ENCODE assay signal across 8 cellular contexts in genomic region chr4:4334798-4335520, GRCh38. TPM values are rescaled to one million over a fixed set of nuclear protein-coding genes. Genes with fewer than 3 reads are reported as not detected.
DNase-seq lines count a peak whose midpoint lies in the region; ATAC-seq and TF ChIP-seq lines count a peak whose summit lies in the region.

No MANE protein-coding gene starts in this region.

- ATAC-seq in GM18858 (IDR thresholded peaks at IDR 0.05; ENCODE audit: unreplicated experiment) (peak; percentile 83), HG03565 (IDR thresholded peaks at IDR 0.05; ENCODE audit: unreplicated experiment) (peak; percentile 71), gastroesophageal sphincter (peak; percentile 55)
- ATAC-seq in activated T-helper 17 cell treated with anti-CD3 and anti-CD28 coated beads, Interleukin-2, amount 50 U/mL, for 72 hours (replicated peaks), result peak; percentile 90

- H3K4me3 ChIP-seq in AG09309 (ENCODE audit: control insufficient read depth, low read depth, low read length) (no peak overlapping the region), Peyer's patch (no peak overlapping the region), gastroesophageal sphincter (no peak overlapping the region)

- H3K4me1 Mint-ChIP-seq in activated T-helper 17 cell treated with anti-CD3 and anti-CD28 coated beads, Interleukin-2, amount 50 U/mL, for 72 hours, result peaks cover 7% of the 10 kb centered on the region

- H3K27ac ChIP-seq in Peyer's patch, result no peak overlapping the region
- H3K27ac ChIP-seq in gastroesophageal sphincter, result no peak overlapping the region

- no peak overlapping the region for H3K27ac Mint-ChIP-seq in activated T-helper 17 cell treated with anti-CD3 and anti-CD28 coated beads, Interleukin-2, amount 50 U/mL, for 72 hours

- peak; percentile 89 for TF ChIP-seq CTCF in AG09309 (IDR thresholded peaks at IDR 0.05; ENCODE audit: control insufficient read depth, insufficient read depth, low read depth, low read length, missing control alignments)
- TF ChIP-seq CTCF in Peyer's patch (IDR thresholded peaks at IDR 0.05), result peak in 5 of 6 experiments; percentile 14 to 82 (median 80)
- TF ChIP-seq CTCF in gastroesophageal sphincter (IDR thresholded peaks at IDR 0.05), result peak in 3 of 4 experiments; percentile 51 to 61 (median 52)

- TF ChIP-seq EP300 in gastroesophageal sphincter (IDR thresholded peaks at IDR 0.05), result no peak

- no peaks in the 10 kb centered on the region for H3K27me3 Mint-ChIP-seq in activated T-helper 17 cell treated with anti-CD3 and anti-CD28 coated beads, Interleukin-2, amount 50 U/mL, for 72 hours

- H3K9me3 ChIP-seq in Peyer's patch (no peaks in the 10 kb centered on the region), gastroesophageal sphincter (peaks cover 0 to 9% (median 0%) of the 10 kb centered on the region in 3 donors)

- H3K36me3 Mint-ChIP-seq in activated T-helper 17 cell treated with anti-CD3 and anti-CD28 coated beads, Interleukin-2, amount 50 U/mL, for 72 hours (ENCODE audit: low read depth), result no peaks in the 10 kb centered on the region

- peak overlapping the region; percentile 25 for H3K4me3 Mint-ChIP-seq in activated T-helper 17 cell treated with anti-CD3 and anti-CD28 coated beads, Interleukin-2, amount 50 U/mL, for 72 hours

- H3K36me3 ChIP-seq in Peyer's patch, result no peaks in the 10 kb centered on the region
- no peaks in the 10 kb centered on the region for H3K36me3 ChIP-seq in gastroesophageal sphincter

- TF ChIP-seq POLR2A in Peyer's patch (IDR thresholded peaks at IDR 0.05) (no peak), gastroesophageal sphincter (IDR thresholded peaks at IDR 0.05) (no peak)

- 53 to 56% methylated on average over 13 to 14 of the region's 21 CpGs for WGBS in gastroesophageal sphincter (ENCODE audit: low coverage in 1 of 2), 2 donors

- H3K27me3 ChIP-seq in Peyer's patch, result no peaks in the 10 kb centered on the region
- H3K27me3 ChIP-seq in gastroesophageal sphincter, result peaks cover 19% of the 10 kb centered on the region

- H3K4me1 ChIP-seq in Peyer's patch (no peaks in the 10 kb centered on the region), gastroesophageal sphincter (no peaks in the 10 kb centered on the region)

- H3K9me3 Mint-ChIP-seq in activated T-helper 17 cell treated with anti-CD3 and anti-CD28 coated beads, Interleukin-2, amount 50 U/mL, for 72 hours, result no peaks in the 10 kb centered on the region

- no peak for DNase-seq in AG09309 (ENCODE audit: low read depth)
- DNase-seq in Peyer's patch, result peak; percentile 63 to 92 (median 76)
- peak; percentile 65 for DNase-seq in pons (ENCODE audit: low spot score)
- peak; percentile 67 for DNase-seq in ureter (ENCODE audit: low spot score)

RNA-seq across cellular contexts. Expression of gene ZBTB49, which starts 44.9 kb away (rescaled TPM):
- total RNA-seq in Peyer's patch (10 to 100 TPM in 2 of 4 donors, 1 to 10 TPM in 2; 3.3 to 17.0 (median 11.7) TPM), gastroesophageal sphincter (1 to 10 TPM; 2.0 to 6.7 (median 6.3) TPM), ureter (11.9 TPM)
- 1 to 10 TPM; 3.5 to 7.6 TPM for total RNA-seq in activated T-helper 17 cell treated with anti-CD3 and anti-CD28 coated beads, Interleukin-2, amount 50 U/mL, for 72 hours

RNA-seq across cellular contexts. Expression of gene LYAR, which starts 45.0 kb away (rescaled TPM):
- 1 to 10 TPM; 2.8 to 6.3 (median 4.4) TPM for total RNA-seq in Peyer's patch
- 10 to 100 TPM; 25.2 to 57.8 TPM for total RNA-seq in activated T-helper 17 cell treated with anti-CD3 and anti-CD28 coated beads, Interleukin-2, amount 50 U/mL, for 72 hours
- total RNA-seq in gastroesophageal sphincter, result 10 to 100 TPM; 13.7 to 21.3 (median 17.2) TPM
- 14.6 TPM for total RNA-seq in ureter

RNA-seq across cellular contexts. Expression of gene NSG1, which starts 51.9 kb away (rescaled TPM):
- total RNA-seq in Peyer's patch (10 to 100 TPM in 1 of 4 donors, 1 to 10 TPM in 3; 2.0 to 13.2 (median 3.7) TPM), gastroesophageal sphincter (1 to 10 TPM in 2 of 4 donors, under 1 TPM in 2; 0.15 to 4.8 (median 1.4) TPM), ureter (28.3 TPM)
- 10 to 100 TPM in 1 of 2 donors, 1 to 10 TPM in 1; 7.0 to 12.8 TPM for total RNA-seq in activated T-helper 17 cell treated with anti-CD3 and anti-CD28 coated beads, Interleukin-2, amount 50 U/mL, for 72 hours
